In genomic region chr10:101830322-101831168, GRCh38 we compare ENCODE assay signal across 8 cellular contexts. TPM values are rescaled to one million over a fixed set of nuclear protein-coding genes. Genes with fewer than 3 reads are reported as not detected.
A peak's percentile ranks its signal among the peaks of the same experiment; 100 is the strongest.
DNase-seq lines count a peak whose midpoint lies in the region; ATAC-seq and TF ChIP-seq lines count a peak whose summit lies in the region.

No MANE protein-coding gene starts in this region.

- POLR2A ChIA-PET in activated CD4-positive, alpha-beta memory T cell treated with anti-CD3 and anti-CD28 coated beads, Interleukin-2, amount 10 ng/mL, durations not matched to agents 7 days and 5 days (lab: Charles Lee), result interaction anchor here (1.0 to 12.7 kb wide), 3 partner anchors 9 to 14 kb away, joined by 3 to 173 read pairs (median 5); partner anchors contain the start of gene OGA

- H3K4me3 Mint-ChIP-seq in activated CD4-positive, alpha-beta memory T cell treated with anti-CD3 and anti-CD28 coated beads, Interleukin-2, amount 10 ng/mL, durations not matched to agents 7 days and 5 days, result peak overlapping the region; percentile 76

- ATAC-seq in GM19043 (IDR thresholded peaks at IDR 0.05; ENCODE audit: low read depth, unreplicated experiment) (peak; percentile 47), HG03280 (IDR thresholded peaks at IDR 0.05; ENCODE audit: unreplicated experiment) (peak; percentile 57)

- peaks cover 56% of the 10 kb centered on the region for H3K4me1 Mint-ChIP-seq in activated CD4-positive, alpha-beta memory T cell treated with anti-CD3 and anti-CD28 coated beads, Interleukin-2, amount 10 ng/mL, durations not matched to agents 7 days and 5 days

- DNase-seq in AG09319 (ENCODE audit: extremely low read depth, low read depth) (peak; percentile 73), NCI-H69 (lab: John Stamatoyannopoulos, UW) (peak; percentile 86), ecto neural progenitor cell (ENCODE audit: low spot score) (peak; percentile 90), medulla oblongata (ENCODE audit: extremely low spot score) (peak; percentile 71)
- DNase-seq in activated CD4-positive, alpha-beta memory T cell treated with anti-CD3 and anti-CD28 coated beads, Interleukin-2, amount 10 ng/mL, durations not matched to agents 7 days and 5 days, result peak; percentile 90
- peak; percentile 82 for DNase-seq in stimulated activated CD8-positive, alpha-beta memory T cell treated with anti-CD3 and anti-CD28 coated beads, Interleukin-12 subunit alpha, Interleukin-12 subunit beta, amount 100 ng/mL, for 1 hour (ENCODE audit: low read depth)

- H3K36me3 Mint-ChIP-seq in activated CD4-positive, alpha-beta memory T cell treated with anti-CD3 and anti-CD28 coated beads, Interleukin-2, amount 10 ng/mL, durations not matched to agents 7 days and 5 days (ENCODE audit: low read depth), result no peaks in the 10 kb centered on the region

- H3K27ac Mint-ChIP-seq in activated CD4-positive, alpha-beta memory T cell treated with anti-CD3 and anti-CD28 coated beads, Interleukin-2, amount 10 ng/mL, durations not matched to agents 7 days and 5 days, result peak overlapping the region; percentile 87

- H3K9me3 Mint-ChIP-seq in activated CD4-positive, alpha-beta memory T cell treated with anti-CD3 and anti-CD28 coated beads, Interleukin-2, amount 10 ng/mL, durations not matched to agents 7 days and 5 days, result no peaks in the 10 kb centered on the region

- CTCF ChIA-PET in activated CD4-positive, alpha-beta memory T cell treated with anti-CD3 and anti-CD28 coated beads, Interleukin-2, amount 10 ng/mL, durations not matched to agents 7 days and 5 days (lab: Charles Lee), result interaction anchor here (1.0 to 4.1 kb wide), 2 partner anchors 10 kb away, joined by 3 to 28 read pairs; no protein-coding TSS in a partner anchor

- TF ChIP-seq CTCF in AG09319 (IDR thresholded peaks at IDR 0.05; ENCODE audit: low read depth, low read length), result no peak

- no peaks in the 10 kb centered on the region for H3K27me3 Mint-ChIP-seq in activated CD4-positive, alpha-beta memory T cell treated with anti-CD3 and anti-CD28 coated beads, Interleukin-2, amount 10 ng/mL, durations not matched to agents 7 days and 5 days

RNA-seq across cellular contexts. Expression of gene OGA, which starts 12.3 kb away (rescaled TPM):
- 100 to 1,000 TPM; 142 to 145 TPM for total RNA-seq in activated CD4-positive, alpha-beta memory T cell treated with anti-CD3 and anti-CD28 coated beads, Interleukin-2, amount 10 ng/mL, durations not matched to agents 7 days and 5 days

RNA-seq across cellular contexts. Expression of gene KCNIP2, which starts 13.1 kb away (rescaled TPM):
- total RNA-seq in activated CD4-positive, alpha-beta memory T cell treated with anti-CD3 and anti-CD28 coated beads, Interleukin-2, amount 10 ng/mL, durations not matched to agents 7 days and 5 days, result 1 to 10 TPM; 2.5 to 2.6 TPM

RNA-seq across cellular contexts. Expression of gene NPM3, which starts 47.3 kb away (rescaled TPM):
- 10 to 100 TPM; 26.6 to 26.7 TPM for total RNA-seq in activated CD4-positive, alpha-beta memory T cell treated with anti-CD3 and anti-CD28 coated beads, Interleukin-2, amount 10 ng/mL, durations not matched to agents 7 days and 5 days

RNA-seq across cellular contexts. Expression of gene FGF8, which starts 54.6 kb away (rescaled TPM):
- total RNA-seq in activated CD4-positive, alpha-beta memory T cell treated with anti-CD3 and anti-CD28 coated beads, Interleukin-2, amount 10 ng/mL, durations not matched to agents 7 days and 5 days, result not detected

Comparison
In these comparisons a context has a peak if more than half of its experiments do, and no peak if none do; other contexts are left out.
1. Peak in every context shown above with its lines: DNase-seq and ATAC-seq.